Comparison of ENCODE assay signal across 15 cellular contexts in the genomic region with DNA sequence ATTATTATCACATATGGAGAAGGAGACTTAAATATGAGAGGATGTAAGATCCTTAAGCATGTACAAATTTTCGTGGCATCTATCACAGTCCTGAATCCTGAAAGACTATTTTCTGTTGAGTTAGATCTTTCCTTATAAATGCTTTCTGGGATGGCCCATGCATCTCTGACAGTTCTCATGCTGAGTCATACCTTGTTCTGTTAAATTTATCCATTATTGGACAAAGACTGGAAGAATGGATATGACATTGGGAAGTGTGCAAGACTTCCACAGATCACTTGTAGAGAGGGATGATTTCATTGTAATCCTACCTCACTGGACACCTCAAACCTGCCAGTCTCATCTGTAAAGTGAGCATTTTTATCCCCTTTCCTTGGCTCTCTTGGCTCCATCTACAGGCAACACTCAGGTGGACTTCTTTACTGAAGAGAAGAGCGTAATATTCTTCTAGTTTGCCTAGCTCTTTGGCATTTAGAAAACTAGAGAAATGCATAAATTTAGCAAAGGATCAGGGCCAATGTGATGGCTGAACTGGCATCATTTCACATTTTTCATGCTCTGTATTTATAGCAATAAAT.
DNase-seq lines count a peak whose midpoint lies in the region; ATAC-seq and TF ChIP-seq lines count a peak whose summit lies in the region.
"Had no signal": no experiment of that assay in that cellular context is flagged by ENCODE, and none has a peak within 500 bp of the region (broad histone marks: within the 10 kb centered on the region; RNA-seq: fewer than 3 reads in every experiment).

No MANE protein-coding gene starts in this region.

- no peaks in the 10 kb centered on the region for H3K27me3 ChIP-seq in naive thymus-derived CD4-positive, alpha-beta T cell (ENCODE audit: control insufficient read depth in 2 of 2, insufficient read depth in 2 of 2, low read length in 2 of 2)
- no peaks in the 10 kb centered on the region for H3K27me3 ChIP-seq in thyroid gland
- H3K27me3 ChIP-seq: colonic mucosa, upper lobe of left lung had no signal

- 95 to 97% methylated on average over 2 of the region's 2 CpGs for WGBS in thyroid gland, 2 donors

- H3K27ac ChIP-seq in C4-2B (no peak overlapping the region), thyroid gland (peak overlapping the region in 1 of 3 donors; percentile 2)
- no peak overlapping the region for H3K27ac ChIP-seq in naive thymus-derived CD4-positive, alpha-beta T cell (ENCODE audit: low read depth, low read length)
- H3K27ac ChIP-seq: colonic mucosa, upper lobe of left lung had no signal

- TF ChIP-seq CTCF in C4-2B (conservative IDR thresholded peaks at IDR 0.05) (peak; percentile 8; the same call in 1 of the 2 replicates), thyroid gland (IDR thresholded peaks at IDR 0.05) (peak in 1 of 6 experiments; percentile 12)

- H3K4me1 Mint-ChIP-seq in naive thymus-derived CD4-positive, alpha-beta T cell, result no peaks in the 10 kb centered on the region

- H3K27ac Mint-ChIP-seq in naive thymus-derived CD4-positive, alpha-beta T cell, result no peak overlapping the region
- H3K27ac Mint-ChIP-seq: activated naive CD8-positive, alpha-beta T cell treated with anti-CD3 and anti-CD28 coated beads for 36 hours; progenitor cell of endocrine pancreas had no signal

- DNase-seq in NAMALWA (ENCODE audit: low spot score) (peak; percentile 11), cerebellar cortex (ENCODE audit: low spot score) (peak; percentile 72), DMS 273 (lab: John Stamatoyannopoulos, UW; ENCODE audit: unreplicated experiment) (no peak), putamen (ENCODE audit: low spot score) (no peak), thyroid gland (no peak)
- DNase-seq in naive thymus-derived CD4-positive, alpha-beta T cell, result peak in 5 of 9 donors; percentile 4 to 30 (median 13)
- DNase-seq: activated naive CD8-positive, alpha-beta T cell treated with anti-CD3 and anti-CD28 coated beads for 36 hours; colonic mucosa; KG1; NCI-H187 treated with DMSO at 0.1 percent for 48 hours; stimulated activated CD4-positive, alpha-beta T cell treated with anti-CD3 and anti-CD28 coated beads, Interleukin-1b, Interleukin-23, amount 100 ng/mL, for 48 hours; upper lobe of left lung had no signal

- H3K4me1 ChIP-seq in naive thymus-derived CD4-positive, alpha-beta T cell (ENCODE audit: control insufficient read depth in 2 of 2, insufficient read depth in 2 of 2, low read length in 2 of 2), result no peaks in the 10 kb centered on the region
- peaks cover 26 to 45% of the 10 kb centered on the region in 2 donors for H3K4me1 ChIP-seq in thyroid gland
- H3K4me1 ChIP-seq: colonic mucosa had no signal

- intact Hi-C loops in naive thymus-derived CD4-positive, alpha-beta T cell (cut with micrococcal nuclease), result loop anchor here (1.0 to 10.0 kb wide), 3 partner anchors 156 to 231 kb away; no protein-coding TSS in a partner anchor
- intact Hi-C loops in thyroid gland (cut with DNase I), result no loop called here

- no peak overlapping the region for H3K4me3 Mint-ChIP-seq in naive thymus-derived CD4-positive, alpha-beta T cell
- H3K4me3 Mint-ChIP-seq: activated naive CD8-positive, alpha-beta T cell treated with anti-CD3 and anti-CD28 coated beads for 36 hours had no signal

- no peaks in the 10 kb centered on the region for H3K9me3 Mint-ChIP-seq in naive thymus-derived CD4-positive, alpha-beta T cell
- H3K9me3 Mint-ChIP-seq: activated naive CD8-positive, alpha-beta T cell treated with anti-CD3 and anti-CD28 coated beads for 36 hours had no signal

- H3K4me3 ChIP-seq in naive thymus-derived CD4-positive, alpha-beta T cell (ENCODE audit: low read length), result no peak overlapping the region
- no peak overlapping the region for H3K4me3 ChIP-seq in thyroid gland (replicated peaks in 1 of 3)
- H3K4me3 ChIP-seq: colonic mucosa, upper lobe of left lung had no signal

- peaks cover 0 to 21% (median 0%) of the 10 kb centered on the region in 5 donors for H3K27me3 Mint-ChIP-seq in naive thymus-derived CD4-positive, alpha-beta T cell
- H3K27me3 Mint-ChIP-seq: activated naive CD8-positive, alpha-beta T cell treated with anti-CD3 and anti-CD28 coated beads for 36 hours had no signal

- TF ChIP-seq POLR2A in thyroid gland (IDR thresholded peaks at IDR 0.05), result no peak

- H3K36me3 Mint-ChIP-seq in naive thymus-derived CD4-positive, alpha-beta T cell, result peaks cover 0 to 4% (median 0%) of the 10 kb centered on the region in 5 donors
- H3K36me3 Mint-ChIP-seq: activated naive CD8-positive, alpha-beta T cell treated with anti-CD3 and anti-CD28 coated beads for 36 hours had no signal

- no peak for ATAC-seq in naive thymus-derived CD4-positive, alpha-beta T cell
- ATAC-seq in GM19397 (IDR thresholded peaks at IDR 0.05; ENCODE audit: unreplicated experiment), result no peak

- no peaks in the 10 kb centered on the region for H3K36me3 ChIP-seq in naive thymus-derived CD4-positive, alpha-beta T cell (ENCODE audit: control insufficient read depth in 2 of 3, insufficient read depth in 3 of 3, low read length in 3 of 3)
- no peaks in the 10 kb centered on the region for H3K36me3 ChIP-seq in thyroid gland
- H3K36me3 ChIP-seq: colonic mucosa, upper lobe of left lung had no signal

- CTCF ChIA-PET in naive thymus-derived CD4-positive, alpha-beta T cell (lab: Charles Lee), result interaction anchor here (4.0 kb wide), 1 partner anchor 161 kb away, joined by 18 read pairs; no protein-coding TSS in a partner anchor

- H3K9me3 ChIP-seq in naive thymus-derived CD4-positive, alpha-beta T cell (ENCODE audit: control insufficient read depth in 2 of 3, low read length in 3 of 3), result no peaks in the 10 kb centered on the region
- no peaks in the 10 kb centered on the region for H3K9me3 ChIP-seq in thyroid gland
- H3K9me3 ChIP-seq: colonic mucosa, upper lobe of left lung had no signal

- POLR2A ChIA-PET in naive thymus-derived CD4-positive, alpha-beta T cell (lab: Charles Lee), result no interaction called here

Comparison
In these comparisons a context has a peak if more than half of its experiments do, and no peak if none do; other contexts are left out.
1. DNase-seq: peak in NAMALWA (single experiment), cerebellar cortex (single experiment) and naive thymus-derived CD4-positive, alpha-beta T cell (5 of 9); none in DMS 273 (single experiment), putamen (single experiment) and thyroid gland (0 of 2).